ENCODE assay signal across 8 cellular contexts in the genomic region with DNA sequence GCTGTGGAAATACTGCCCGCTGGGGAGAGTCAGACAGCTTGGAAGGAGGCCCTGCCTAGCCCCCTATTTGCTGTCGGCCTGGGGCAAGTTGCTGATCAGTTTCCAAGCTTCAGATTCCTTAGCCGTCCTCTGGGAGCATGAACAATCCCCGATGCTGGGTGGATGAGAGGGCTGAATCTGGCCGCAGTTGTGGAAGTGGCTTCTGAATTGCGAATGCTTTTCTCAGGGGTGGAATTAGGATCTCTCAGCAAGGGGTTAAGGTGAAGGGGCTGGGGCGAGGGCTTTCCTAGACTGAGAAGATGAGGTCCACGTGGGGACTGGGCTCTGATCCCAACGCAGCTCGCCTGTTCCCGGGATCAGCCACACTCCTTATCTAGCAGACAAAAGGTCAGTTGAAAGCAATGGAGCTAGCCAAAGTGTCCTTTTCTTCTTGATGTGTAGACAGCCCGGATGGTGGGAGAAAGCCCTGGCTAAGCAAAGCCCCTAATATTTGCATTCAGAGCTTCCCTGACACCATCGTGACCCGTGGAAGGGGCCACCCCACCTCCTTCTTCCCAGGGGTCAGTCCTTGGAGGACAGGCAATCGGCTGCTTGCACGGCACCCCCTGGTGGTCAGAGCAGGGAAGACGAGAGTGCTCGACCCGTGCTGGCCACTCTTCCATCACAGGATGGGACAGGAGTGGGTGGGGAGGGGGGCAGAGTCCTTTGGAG. TPM values are rescaled to one million over a fixed set of nuclear protein-coding genes. Genes with fewer than 3 reads are reported as not detected.
DNase-seq lines count a peak whose midpoint lies in the region; ATAC-seq, FAIRE-seq and TF ChIP-seq lines count a peak whose summit lies in the region.

No MANE protein-coding gene starts in this region.

- H3K27me3 ChIP-seq in BJ (ENCODE audit: control insufficient read depth, insufficient read depth, low read length) (peaks cover 1% of the 10 kb centered on the region; the same call in 1 of the 2 replicates), H1 (replicated peaks in 1 of 4; ENCODE audit: control insufficient read depth in 3 of 4, extremely low read depth in 1 of 4, insufficient read depth in 3 of 4, low read length in 3 of 4) (no peaks in the 10 kb centered on the region; a peak in 1 of 7 replicates)

- peak; percentile 49 for ATAC-seq in memory B cell (ENCODE audit: low read depth)
- no peak for ATAC-seq in GM18870 (IDR thresholded peaks at IDR 0.05; ENCODE audit: unreplicated experiment)

- CTCF ChIA-PET in BJ (lab: Yijun Ruan, JAX) = interaction anchor here (0.6 to 7.0 kb wide), 38 partner anchors 9 to 1332 kb away, joined by 3 to 84 read pairs (median 4); partner anchors contain the start of gene COL15A1
- CTCF ChIA-PET in H1 (lab: Charles Lee; ENCODE audit: partially characterized antibody) = interaction anchor here (0.7 to 10.2 kb wide), 45 partner anchors 9 to 199 kb away, joined by 3 to 116 read pairs (median 5); partner anchors contain the start of genes GALNT12 and TGFBR1

- POLR2A ChIA-PET in BJ (lab: Charles Lee) = no interaction called here
- POLR2A ChIA-PET in H1 (lab: Charles Lee; ENCODE audit: partially characterized antibody) = interaction anchor here (1.4 kb wide), 1 partner anchor 11 kb away, joined by 4 read pairs; no protein-coding TSS in a partner anchor

- WGBS in H1 (ENCODE audit: extremely low coverage in 1 of 2, insufficient coverage in 1 of 2, insufficient read length in 1 of 2, insufficient replicate concordance in 2 of 2, low coverage in 1 of 2, low lambda C conversion rate in 2 of 2, missing lambda C conversion rate in 1 of 2), 2 experiments = 49% methylated on average over 18 of the region's 19 CpGs; no CpG with 5 or more reads in 1 of the 2 experiments

- H3K9me3 Mint-ChIP-seq in memory B cell = no peaks in the 10 kb centered on the region

- no peak for TF ChIP-seq EP300 in H1 (IDR thresholded peaks at IDR 0.05; ENCODE audit: borderline replicate concordance in 1 of 2, low read depth in 2 of 2, low read length in 2 of 2)

- TF ChIP-seq CTCF in BJ (IDR thresholded peaks at IDR 0.05; ENCODE audit: insufficient read depth, low read depth, low read length) (peak; percentile 93), H1 (IDR thresholded peaks at IDR 0.05; ENCODE audit: control extremely low read depth in 1 of 3, insufficient read depth in 1 of 3, low read depth in 1 of 3, low read length in 3 of 3) (peak; percentile 81 to 98 (median 92))

- no peaks in the 10 kb centered on the region for H3K23me2 ChIP-seq in H1 (ENCODE audit: low read depth, low read length)

- H4K8ac ChIP-seq in H1 (ENCODE audit: extremely low read depth, insufficient read depth, low read length) = peak overlapping the region; percentile 45; the same call in 1 of the 2 replicates

- H3K4me2 ChIP-seq in H1 (ENCODE audit: insufficient read depth in 1 of 2, low read depth in 2 of 2, low read length in 2 of 2) = no peak overlapping the region

- H2BK15ac ChIP-seq in H1 (ENCODE audit: low read length) = no peak overlapping the region

- peak; percentile 79 to 87 for TF ChIP-seq RAD21 in H1 (IDR thresholded peaks at IDR 0.05 in 1 of 2, conservative IDR thresholded peaks at IDR 0.05 in 1 of 2; ENCODE audit: low read depth in 2 of 2, low read length in 2 of 2)

- H3K23ac ChIP-seq in H1 (ENCODE audit: insufficient read length) = no peak overlapping the region

- no peaks in the 10 kb centered on the region for H4K20me1 ChIP-seq in H1 (replicated peaks in 1 of 2; ENCODE audit: control insufficient read depth in 1 of 2, insufficient read depth in 2 of 2, low read length in 2 of 2)

- no peak for FAIRE-seq in H1 (lab: Jason Lieb, UNC)

- peak overlapping the region; percentile 98 for H2AFZ ChIP-seq in H1 (ENCODE audit: low read length)

- no peak for DNase-seq in BJ (ENCODE audit: low read depth)
- DNase-seq in GM19238 (ENCODE audit: insufficient read length, low spot score) = peak; percentile 56
- DNase-seq in NCI-H1930 (lab: John Stamatoyannopoulos, UW) = peak; percentile 23 to 53
- DNase-seq in activated CD4-positive, alpha-beta T cell treated with anti-CD3 and anti-CD28 coated beads, Interleukin-2, amount 50 U/mL, for 48 hours = peak; percentile 72 to 81
- peak; percentile 58 to 97 for DNase-seq in H1 (ENCODE audit: low read depth in 1 of 2, low spot score in 2 of 2)
- peak; percentile 41 to 57 for DNase-seq in memory B cell (ENCODE audit: low spot score in 2 of 2)
- DNase-seq in stimulated activated CD8-positive, alpha-beta memory T cell treated with anti-CD3 and anti-CD28 coated beads, Interleukin-12 subunit alpha, Interleukin-12 subunit beta, amount 100 ng/mL, for 24 hours (ENCODE audit: extremely low read depth) = peak; percentile 20

- no peak overlapping the region for H3K9ac ChIP-seq in H1 (replicated peaks in 1 of 4; ENCODE audit: extremely low read depth in 1 of 4, low read depth in 3 of 4, low read length in 3 of 4)

- no peak overlapping the region for H2BK20ac ChIP-seq in H1 (ENCODE audit: low read length)

- no peak overlapping the region; the same call in 1 of the 2 replicates for H2BK5ac ChIP-seq in H1 (ENCODE audit: low read depth, low read length)

- H4K91ac ChIP-seq in H1 (replicated peaks; ENCODE audit: insufficient read length, low read length) = no peak overlapping the region

- no peaks in the 10 kb centered on the region for H3K9me3 ChIP-seq in H1 (ENCODE audit: insufficient read depth in 2 of 2, low read depth in 1 of 2, low read length in 1 of 2)

- H3K27ac ChIP-seq in H1 (ENCODE audit: low read depth, low read length) = no peak overlapping the region

- H3K36me3 ChIP-seq in BJ (ENCODE audit: control insufficient read depth, insufficient read depth, low read length) (peaks cover 1% of the 10 kb centered on the region), H1 (ENCODE audit: control insufficient read depth in 2 of 4, insufficient read depth in 4 of 4, low read length in 3 of 4) (no peaks in the 10 kb centered on the region)

- no peak for TF ChIP-seq POLR2A in H1 (IDR thresholded peaks at IDR 0.05; ENCODE audit: control extremely low read depth in 1 of 2, low read depth in 2 of 2, low read length in 2 of 2)

- H3K14ac ChIP-seq in H1 (ENCODE audit: insufficient read length) = no peak overlapping the region

- no peaks in the 10 kb centered on the region for H3K36me3 Mint-ChIP-seq in memory B cell

- no peak overlapping the region for H2AK5ac ChIP-seq in H1 (ENCODE audit: low read depth, low read length)

- H2BK12ac ChIP-seq in H1 (ENCODE audit: low read depth, low read length) = 0 out of 2 replicates have a peak overlapping the region, but pooled peaks have one; percentile 33

- H4K5ac ChIP-seq in H1 (ENCODE audit: insufficient read length, low read depth, low read length) = no peak overlapping the region

- H3K27ac Mint-ChIP-seq in memory B cell = no peak overlapping the region

- H3K27me3 Mint-ChIP-seq in memory B cell = no peaks in the 10 kb centered on the region

- H3K4ac ChIP-seq in H1 (replicated peaks; ENCODE audit: insufficient read length, low read depth, low read length) = no peak overlapping the region

- peaks cover 15% of the 10 kb centered on the region for H3K4me1 Mint-ChIP-seq in memory B cell

- 0 out of 2 replicates have a peak overlapping the region, but pooled peaks have one; percentile 9 for H3K18ac ChIP-seq in H1 (ENCODE audit: extremely low read depth, low read length)

- H3K4me3 Mint-ChIP-seq in memory B cell = no peak overlapping the region

- H2BK120ac ChIP-seq in H1 (replicated peaks; ENCODE audit: low read depth, low read length) = no peak overlapping the region

- H3K4me1 ChIP-seq in H1 (replicated peaks in 1 of 4; ENCODE audit: control insufficient read depth in 3 of 4, insufficient read depth in 4 of 4, low read length in 3 of 4) = peaks cover 0 to 4% (median under 1%) of the 10 kb centered on the region in 4 experiments; a peak in 2 of 7 replicates

- H3K4me3 ChIP-seq in BJ (ENCODE audit: low read depth, low read length) = no peak overlapping the region
- no peak overlapping the region for H3K4me3 ChIP-seq in H1 (ENCODE audit: extremely low read depth in 1 of 4, insufficient read depth in 2 of 4, low read depth in 3 of 4, low read length in 4 of 4)

- H3K79me2 ChIP-seq in H1 (ENCODE audit: control insufficient read depth in 1 of 2, insufficient read depth in 2 of 2, low read length in 2 of 2) = no peaks in the 10 kb centered on the region

- no peaks in the 10 kb centered on the region for H3K79me1 ChIP-seq in H1 (ENCODE audit: low read depth, low read length)

- H3K56ac ChIP-seq in H1 (replicated peaks; ENCODE audit: insufficient read length, low read depth, low read length) = no peak overlapping the region

TF ChIP-seq in H1, 55 proteins besides CTCF, POLR2A, EP300 and RAD21:
- no peak for TF ChIP-seq CREB1 (IDR thresholded peaks at IDR 0.05)
- TF ChIP-seq KDM1A (IDR thresholded peaks at IDR 0.05; ENCODE audit: borderline replicate concordance, low read length) = no peak
- 0 out of 2 replicates have a peak, but pooled peaks have one; percentile 12 for TF ChIP-seq TAF1 (IDR thresholded peaks at IDR 0.05; ENCODE audit: low read depth, low read length)
- no peak for TF ChIP-seq MAFK (IDR thresholded peaks at IDR 0.05; ENCODE audit: low read depth, low read length)
- TF ChIP-seq HDAC6 (IDR thresholded peaks at IDR 0.05; ENCODE audit: low read depth, low read length) = no peak
- TF ChIP-seq SP1 (IDR thresholded peaks at IDR 0.05; ENCODE audit: low read depth, low read length) = no peak
- no peak for TF ChIP-seq RNF2 (IDR thresholded peaks at IDR 0.05; ENCODE audit: borderline replicate concordance, low read depth, low read length, missing control alignments, poor library complexity, severe bottlenecking)
- no peak for TF ChIP-seq KDM5A (IDR thresholded peaks at IDR 0.05; ENCODE audit: low read length)
- no peak for TF ChIP-seq FOSL1 (IDR thresholded peaks at IDR 0.05; ENCODE audit: insufficient read depth, low read depth, low read length)

RNA-seq across cellular contexts. Expression of gene COL15A1, which starts 54.9 kb away (rescaled TPM):
- polyA plus RNA-seq in BJ (2011; rRNA removed) (74.5 and 112 TPM in 2 replicates), H1 (2011; rRNA removed) (0.12 and 0.19 TPM in 2 replicates)
- 40.8 and 46.0 TPM in 2 replicates for polyA minus RNA-seq in BJ (2011; rRNA and poly(A)+ RNA removed)
- 0.08 and 0.15 TPM in 2 replicates for total RNA-seq in H1 (2021; fragmentation: NEBNext Ultra II Directional; extraction: Animal tissue kit (Norgen Biotek cat#: 25700))
- 0.13 TPM for polyA plus RNA-seq in H1 (2011; cell fraction: cytosol; rRNA removed)
- 1.2 TPM for polyA plus RNA-seq in H1 (2011; cell fraction: nucleus; rRNA removed)
- polyA plus RNA-seq in H1 (2012, experiment 1 of 2) = 0.08 to 0.29 TPM (median 0.09 TPM) in 3 of 4 replicates, not detected in the other
- 0.07 TPM for polyA plus RNA-seq in H1 (2012, experiment 2 of 2)
- polyA plus RNA-seq in H1 (2013, experiment 1 of 2) = 0.06 TPM
- polyA plus RNA-seq in H1 (2013, experiment 2 of 2) = 0.07 TPM
- 0.24 and 0.41 TPM in 2 replicates for polyA minus RNA-seq in H1 (2011; rRNA and poly(A)+ RNA removed)
- polyA minus RNA-seq in H1 (2011; cell fraction: cytosol; rRNA and poly(A)+ RNA removed) = not detected
- polyA minus RNA-seq in H1 (2011; cell fraction: nucleus; rRNA and poly(A)+ RNA removed) = 0.30 TPM

Comparison
In these comparisons a context has a peak if more than half of its experiments do, and no peak if none do; other contexts are left out.
1. RNA of gene COL15A1, which starts 54.9 kb away (polyA plus RNA-seq): 74.5 to 112 TPM in BJ; 0.06 to 1.2 TPM in H1; every median in the first group is over 10 times any median in the second.